25 cellular contexts compared by ENCODE assay signal in genomic region chr13:31663880-31664585, GRCh38.
"Had no signal": no experiment of that assay in that cellular context is flagged by ENCODE, and none has a peak within 500 bp of the region (broad histone marks: within the 10 kb centered on the region; RNA-seq: fewer than 3 reads in every experiment).

No MANE protein-coding gene starts in this region.

- H3K4me1 ChIP-seq: breast epithelium, gastroesophageal sphincter, lower lobe of right lung, right lobe of liver, tibial artery had no signal

- H3K27ac ChIP-seq: breast epithelium, gastroesophageal sphincter, lower lobe of right lung, right lobe of liver, skin epidermis, tibial artery had no signal

- H3K27me3 Mint-ChIP-seq: activated naive CD8-positive, alpha-beta T cell treated with anti-CD3 and anti-CD28 coated beads, Interleukin-2, amount 10 ng/mL, durations not matched to agents 7 days and 5 days; central memory CD8-positive, alpha-beta T cell; T-helper 17 cell had no signal

- H3K36me3 Mint-ChIP-seq: activated naive CD8-positive, alpha-beta T cell treated with anti-CD3 and anti-CD28 coated beads, Interleukin-2, amount 10 ng/mL, durations not matched to agents 7 days and 5 days; stimulated activated effector memory CD8-positive, alpha-beta T cell treated with anti-CD3 and anti-CD28 coated beads, Interleukin-12 subunit alpha, Interleukin-12 subunit beta, amount 100 ng/mL, for 72 hours had no signal

- H3K27ac Mint-ChIP-seq: activated naive CD4-positive, alpha-beta T cell treated with anti-CD3 and anti-CD28 coated beads for 36 hours; activated naive CD8-positive, alpha-beta T cell treated with anti-CD3 and anti-CD28 coated beads, Interleukin-2, amount 10 ng/mL, durations not matched to agents 7 days and 5 days; effector memory CD8-positive, alpha-beta T cell; naive B cell; stimulated activated effector memory CD8-positive, alpha-beta T cell treated with anti-CD3 and anti-CD28 coated beads, Interleukin-12 subunit alpha, Interleukin-12 subunit beta, amount 100 ng/mL, for 72 hours; stimulated activated naive CD8-positive, alpha-beta T cell treated with anti-CD3 and anti-CD28 coated beads, Interleukin-15, amount 100 ng/mL, for 72 hours; T-helper 17 cell had no signal

- H3K4me1 Mint-ChIP-seq: activated naive CD8-positive, alpha-beta T cell treated with anti-CD3 and anti-CD28 coated beads, Interleukin-2, amount 10 ng/mL, durations not matched to agents 7 days and 5 days; central memory CD8-positive, alpha-beta T cell; naive B cell; stimulated activated effector memory CD8-positive, alpha-beta T cell treated with anti-CD3 and anti-CD28 coated beads, Interleukin-12 subunit alpha, Interleukin-12 subunit beta, amount 100 ng/mL, for 72 hours; stimulated activated naive CD8-positive, alpha-beta T cell treated with anti-CD3 and anti-CD28 coated beads, Interleukin-15, amount 100 ng/mL, for 72 hours; T-helper 17 cell had no signal

- ATAC-seq: activated T-cell treated with anti-CD3 and anti-CD28 coated beads, Interleukin-2, amount 50 U/mL, for 4 hours; effector memory CD8-positive, alpha-beta T cell; gastroesophageal sphincter; lower lobe of right lung; right lobe of liver; stimulated activated effector memory CD8-positive, alpha-beta T cell treated with anti-CD3 and anti-CD28 coated beads, Interleukin-12 subunit alpha, Interleukin-12 subunit beta, amount 100 ng/mL, for 72 hours; stimulated activated naive CD8-positive, alpha-beta T cell treated with anti-CD3 and anti-CD28 coated beads, Interleukin-15, amount 100 ng/mL, for 72 hours; T-helper 17 cell had no signal

- DNase-seq: activated CD4-positive, alpha-beta T cell treated with anti-CD3 and anti-CD28 coated beads for 4 hours; activated CD4-positive, alpha-beta T cell treated with anti-CD3 and anti-CD28 coated beads, Interleukin-2, amount 50 U/mL, for 48 hours; activated CD4-positive, CD25-positive, alpha-beta regulatory T cell; activated CD8-positive, alpha-beta memory T cell treated with anti-CD3 and anti-CD28 coated beads, Interleukin-2, amount 50 U/mL, for 48 hours; activated naive CD4-positive, alpha-beta T cell treated with anti-CD3 and anti-CD28 coated beads for 36 hours; activated naive CD8-positive, alpha-beta T cell treated with anti-CD3 and anti-CD28 coated beads, Interleukin-2, amount 10 ng/mL, durations not matched to agents 7 days and 5 days; activated T-cell treated with anti-CD3 and anti-CD28 coated beads, Interleukin-2, amount 50 U/mL, for 4 hours; amniotic stem cell; effector memory CD8-positive, alpha-beta T cell; head of caudate nucleus; kidney; lower lobe of right lung; naive B cell; occipital lobe; posterior cingulate gyrus; right lobe of liver; stimulated activated CD4-positive, alpha-beta T cell treated with anti-CD3 and anti-CD28 coated beads, Interleukin-2, amount 100 ng/mL, for 24 hours; stimulated activated naive CD8-positive, alpha-beta T cell treated with anti-CD3 and anti-CD28 coated beads, Interleukin-15, amount 100 ng/mL, for 72 hours; T-helper 17 cell; tibial artery had no signal

- H3K9me3 ChIP-seq: breast epithelium, lower lobe of right lung, right lobe of liver had no signal

- H3K27me3 ChIP-seq: breast epithelium, gastroesophageal sphincter, right lobe of liver, tibial artery had no signal

- H3K4me3 Mint-ChIP-seq: activated naive CD4-positive, alpha-beta T cell treated with anti-CD3 and anti-CD28 coated beads for 36 hours; activated naive CD8-positive, alpha-beta T cell treated with anti-CD3 and anti-CD28 coated beads, Interleukin-2, amount 10 ng/mL, durations not matched to agents 7 days and 5 days; activated T-cell treated with anti-CD3 and anti-CD28 coated beads, Interleukin-2, amount 50 U/mL, for 4 hours; central memory CD8-positive, alpha-beta T cell; effector memory CD8-positive, alpha-beta T cell; naive B cell; stimulated activated effector memory CD8-positive, alpha-beta T cell treated with anti-CD3 and anti-CD28 coated beads, Interleukin-12 subunit alpha, Interleukin-12 subunit beta, amount 100 ng/mL, for 72 hours; stimulated activated naive CD8-positive, alpha-beta T cell treated with anti-CD3 and anti-CD28 coated beads, Interleukin-15, amount 100 ng/mL, for 72 hours; T-helper 17 cell had no signal

- H3K4me3 ChIP-seq: breast epithelium, gastroesophageal sphincter, lower lobe of right lung, right lobe of liver, skin epidermis, tibial artery had no signal

- H3K36me3 ChIP-seq: breast epithelium, gastroesophageal sphincter, lower lobe of right lung, right lobe of liver, tibial artery had no signal
